8 cellular contexts compared by ENCODE assay signal in the genomic region with DNA sequence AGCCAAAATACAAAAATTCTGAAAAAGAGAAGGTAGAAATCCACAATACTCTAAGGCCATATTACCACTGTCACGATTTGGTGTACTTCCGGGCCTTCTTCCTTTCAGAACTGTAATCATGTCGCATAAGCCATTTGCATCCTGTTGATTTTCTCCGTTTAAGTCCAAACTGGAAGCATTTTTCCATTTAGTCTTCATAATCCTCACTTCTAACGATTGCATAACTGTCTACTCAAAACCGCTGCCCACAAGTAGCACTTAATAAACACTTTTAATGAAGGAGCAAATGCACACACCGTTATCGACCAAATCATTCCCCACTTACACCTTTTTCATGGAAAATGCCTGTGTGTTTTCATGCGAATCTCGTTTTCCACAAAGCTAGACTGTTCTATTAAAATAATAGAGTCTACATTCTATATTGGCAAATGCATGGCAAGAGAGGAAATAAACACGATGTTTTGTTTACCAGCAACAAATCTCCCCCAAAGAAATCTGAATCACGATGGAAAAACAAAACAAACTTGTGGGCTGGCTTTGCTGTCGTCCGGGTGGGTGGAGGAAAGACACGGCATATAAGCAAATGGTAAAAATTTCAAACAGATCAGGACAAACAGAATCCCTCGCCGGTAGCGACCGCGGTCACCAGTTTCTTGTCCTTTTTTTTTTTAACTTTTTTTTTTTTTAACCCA. TPM values are rescaled to one million over a fixed set of nuclear protein-coding genes. Genes with fewer than 3 reads are reported as not detected.
DNase-seq lines count a peak whose midpoint lies in the region; ATAC-seq and TF ChIP-seq lines count a peak whose summit lies in the region.

No MANE protein-coding gene starts in this region.

- H3K27me3 ChIP-seq in colonic mucosa = no peaks in the 10 kb centered on the region
- H3K27me3 ChIP-seq in mesenchymal stem cell (ENCODE audit: control insufficient read depth in 1 of 2, insufficient read depth in 1 of 2, low read length in 2 of 2) = no peaks in the 10 kb centered on the region
- no peaks in the 10 kb centered on the region for H3K27me3 ChIP-seq in upper lobe of right lung

- peaks cover 21% of the 10 kb centered on the region for H3K4me1 Mint-ChIP-seq in activated naive CD4-positive, alpha-beta T cell treated with anti-CD3 and anti-CD28 coated beads for 36 hours (ENCODE audit: low read depth)
- peaks cover 32% of the 10 kb centered on the region for H3K4me1 Mint-ChIP-seq in HFFc6 (ENCODE audit: low read depth)

- H4K91ac ChIP-seq in mesenchymal stem cell (ENCODE audit: low read length) = no peak overlapping the region

- H3K9me3 ChIP-seq in OCI-LY7 (ENCODE audit: low read length) (no peaks in the 10 kb centered on the region), colonic mucosa (no peaks in the 10 kb centered on the region), mesenchymal stem cell (ENCODE audit: control insufficient read depth, low read length) (no peaks in the 10 kb centered on the region), upper lobe of right lung (no peaks in the 10 kb centered on the region)

- no peaks in the 10 kb centered on the region for H3K9me3 Mint-ChIP-seq in activated naive CD4-positive, alpha-beta T cell treated with anti-CD3 and anti-CD28 coated beads for 36 hours
- H3K9me3 Mint-ChIP-seq in HFFc6 = no peaks in the 10 kb centered on the region

- H2BK12ac ChIP-seq in mesenchymal stem cell (ENCODE audit: low read length in 2 of 2) = no peak overlapping the region

- H2AK5ac ChIP-seq in mesenchymal stem cell (ENCODE audit: low read length, severe bottlenecking) = no peak overlapping the region

- no peak overlapping the region for H3K14ac ChIP-seq in mesenchymal stem cell (ENCODE audit: low read length in 2 of 2)

- H3K27me3 Mint-ChIP-seq in activated naive CD4-positive, alpha-beta T cell treated with anti-CD3 and anti-CD28 coated beads for 36 hours (ENCODE audit: low read depth) = no peaks in the 10 kb centered on the region
- peaks cover 2% of the 10 kb centered on the region; the same call in 1 of the 2 replicates for H3K27me3 Mint-ChIP-seq in HFFc6 (ENCODE audit: insufficient read depth)

- POLR2A ChIA-PET in OCI-LY7 (lab: Charles Lee) = interaction anchor here (1.2 kb wide), 1 partner anchor 49 kb away, joined by 3 read pairs; no protein-coding TSS in a partner anchor

- H3K36me3 ChIP-seq in OCI-LY7 (ENCODE audit: insufficient read depth, low read length) (peaks cover 26% of the 10 kb centered on the region; the same call in 1 of the 2 replicates), colonic mucosa (no peaks in the 10 kb centered on the region), mesenchymal stem cell (ENCODE audit: control insufficient read depth in 1 of 2, insufficient read depth in 2 of 2, low read depth in 1 of 2, low read length in 2 of 2) (peaks cover 3 to 16% of the 10 kb centered on the region in 2 experiments), upper lobe of right lung (peaks cover 17% of the 10 kb centered on the region)

- no peak overlapping the region for H4K8ac ChIP-seq in mesenchymal stem cell (ENCODE audit: low read length)

- no peak overlapping the region for H2BK120ac ChIP-seq in mesenchymal stem cell (ENCODE audit: low read depth, low read length)

- H3K23ac ChIP-seq in mesenchymal stem cell (ENCODE audit: low read length in 2 of 2) = no peak overlapping the region

- peak overlapping the region; percentile 90 for H3K27ac Mint-ChIP-seq in activated naive CD4-positive, alpha-beta T cell treated with anti-CD3 and anti-CD28 coated beads for 36 hours
- peak overlapping the region; percentile 83 for H3K27ac Mint-ChIP-seq in HFFc6

- BruUV-seq in OCI-LY7 (replicated peaks; lab: Mats Ljungman, UMichigan) = no TSS peak

- no peak for ATAC-seq in upper lobe of right lung

- peaks cover 55% of the 10 kb centered on the region for H3K79me2 ChIP-seq in OCI-LY7 (ENCODE audit: insufficient read depth, low read depth, low read length)

- no peak overlapping the region for H2BK15ac ChIP-seq in mesenchymal stem cell (ENCODE audit: low read depth, poor library complexity, severe bottlenecking)

- no peak overlapping the region for H3K4ac ChIP-seq in mesenchymal stem cell (ENCODE audit: low read depth in 1 of 2, low read length in 2 of 2)

- DNase-seq in activated naive CD4-positive, alpha-beta T cell treated with anti-CD3 and anti-CD28 coated beads for 36 hours = no peak
- DNase-seq in activated naive CD4-positive, alpha-beta T cell (lab: John Stamatoyannopoulos, UW) = no peak
- peak; percentile 43 for DNase-seq in HFFc6
- peak; percentile 50 for DNase-seq in OCI-LY7 (ENCODE audit: low spot score)
- DNase-seq in colonic mucosa = no peak
- DNase-seq in mesenchymal stem cell = peak; percentile 64
- DNase-seq in upper lobe of right lung = no peak
- DNase-seq in NCI-H524 treated with DMSO at 0.1 percent for 48 hours (lab: John Stamatoyannopoulos, UW) = no peak

- peak overlapping the region; percentile 89 for H3K4me3 Mint-ChIP-seq in activated naive CD4-positive, alpha-beta T cell treated with anti-CD3 and anti-CD28 coated beads for 36 hours
- H3K4me3 Mint-ChIP-seq in HFFc6 = peak overlapping the region; percentile 92

- TF ChIP-seq CTCF in HFFc6 (IDR thresholded peaks at IDR 0.05) = no peak
- TF ChIP-seq CTCF in OCI-LY7 (conservative IDR thresholded peaks at IDR 0.05; ENCODE audit: low read length) = no peak
- TF ChIP-seq CTCF in colonic mucosa (IDR thresholded peaks at IDR 0.05) = no peak
- no peak for TF ChIP-seq CTCF in upper lobe of right lung (IDR thresholded peaks at IDR 0.05)

- peak overlapping the region; percentile 82 for H2AFZ ChIP-seq in OCI-LY7 (ENCODE audit: low read length)
- H2AFZ ChIP-seq in mesenchymal stem cell (ENCODE audit: low read depth, low read length) = no peak overlapping the region

- H3K79me1 ChIP-seq in mesenchymal stem cell (replicated peaks; ENCODE audit: low read length, poor library complexity, severe bottlenecking) = peaks cover 11% of the 10 kb centered on the region

- peak overlapping the region; percentile 98 for H3K4me2 ChIP-seq in OCI-LY7 (ENCODE audit: low read length)
- H3K4me2 ChIP-seq in mesenchymal stem cell (ENCODE audit: low read length, poor library complexity, severe bottlenecking) = peak overlapping the region; percentile 73

- H3K9ac ChIP-seq in colonic mucosa (ENCODE audit: low read depth in 2 of 2, low read length in 2 of 2) = peak overlapping the region; percentile 92 to 99
- H3K9ac ChIP-seq in mesenchymal stem cell (ENCODE audit: low read length) = peak overlapping the region; percentile 100

- intact Hi-C loops in activated naive CD4-positive, alpha-beta T cell treated with anti-CD3 and anti-CD28 coated beads for 36 hours (cut with micrococcal nuclease) = loop anchor here (5.0 to 10.0 kb wide), 3 partner anchors 172 to 1080 kb away; partner anchors contain the start of genes ACADSB, C10orf88 and IKZF5
- intact Hi-C loops in OCI-LY7 (cut with micrococcal nuclease; ENCODE audit: unreplicated experiment) = loop anchor here (10.0 kb wide), 1 partner anchor 1072 kb away; the partner anchor contains the start of gene WDR11
- intact Hi-C loops in colonic mucosa (cut with DNase I) = loop anchor here (10.0 kb wide), 1 partner anchor 48 kb away; the partner anchor contains the start of gene NSMCE4A
- intact Hi-C loops in upper lobe of right lung (cut with DNase I) = no loop called here

- H3K9me2 ChIP-seq in OCI-LY7 (ENCODE audit: insufficient read depth, low read length) = no peaks in the 10 kb centered on the region

- H3K4me1 ChIP-seq in OCI-LY7 (ENCODE audit: insufficient read depth, low read length, poor library complexity, severe bottlenecking) (peaks cover 39% of the 10 kb centered on the region), colonic mucosa (no peaks in the 10 kb centered on the region), mesenchymal stem cell (ENCODE audit: control insufficient read depth, insufficient read depth, low read depth, low read length) (peaks cover 7% of the 10 kb centered on the region), upper lobe of right lung (peaks cover 20% of the 10 kb centered on the region)

- WGBS in mesenchymal stem cell = 8% methylated on average over 17 of the region's 20 CpGs

- H3K27ac ChIP-seq in OCI-LY7 (ENCODE audit: low read depth, low read length, poor library complexity, severe bottlenecking) (peak overlapping the region; percentile 67), colonic mucosa (peak overlapping the region; percentile 98), mesenchymal stem cell (ENCODE audit: low read length, poor library complexity, severe bottlenecking) (peak overlapping the region; percentile 74), upper lobe of right lung (peak overlapping the region; percentile 100)

- H3K4me3 ChIP-seq in OCI-LY7 (ENCODE audit: low read depth, low read length, poor library complexity, severe bottlenecking) (peak overlapping the region; percentile 96), colonic mucosa (peak overlapping the region; percentile 99), mesenchymal stem cell (ENCODE audit: insufficient read depth in 1 of 2, low read depth in 1 of 2, low read length in 2 of 2) (peak overlapping the region; percentile 83 to 84), upper lobe of right lung (peak overlapping the region; percentile 91)

- CTCF ChIA-PET in activated naive CD4-positive, alpha-beta T cell treated with anti-CD3 and anti-CD28 coated beads for 36 hours (lab: Charles Lee) = no interaction called here
- CTCF ChIA-PET in OCI-LY7 (lab: Charles Lee; ENCODE audit: unreplicated experiment) = no interaction called here

- no peak overlapping the region for H3K18ac ChIP-seq in mesenchymal stem cell (ENCODE audit: low read depth in 1 of 2, low read length in 2 of 2)

- H2BK5ac ChIP-seq in mesenchymal stem cell (ENCODE audit: low read depth, low read length, poor library complexity, severe bottlenecking) = no peak overlapping the region

- H4K20me1 ChIP-seq in OCI-LY7 (ENCODE audit: insufficient read depth, low read length) = no peaks in the 10 kb centered on the region

- H3K36me3 Mint-ChIP-seq in activated naive CD4-positive, alpha-beta T cell treated with anti-CD3 and anti-CD28 coated beads for 36 hours (ENCODE audit: low read depth) = peaks cover 21% of the 10 kb centered on the region
- H3K36me3 Mint-ChIP-seq in HFFc6 (ENCODE audit: low read depth) = peaks cover 10% of the 10 kb centered on the region

RNA-seq across cellular contexts. Expression of gene ATE1, which starts 1.0 kb away (rescaled TPM):
- total RNA-seq in activated naive CD4-positive, alpha-beta T cell treated with anti-CD3 and anti-CD28 coated beads for 36 hours = 10 to 100 TPM; 13.6 to 17.5 TPM
- 10 to 100 TPM; 19.4 to 25.2 (median 21.0) TPM for total RNA-seq in HFFc6 (2021; fragmentation: NEBNext Ultra II Directional; extraction: Animal tissue kit (Norgen Biotek cat#: 25700))
- total RNA-seq in OCI-LY7 (2014; rRNA removed; shearing (Covaris generic)) = 14.8 and 17.8 TPM in 2 replicates
- total RNA-seq in OCI-LY7 (2022) (44.7 and 45.2 TPM in 2 replicates), colonic mucosa (10 to 100 TPM; 32.9 to 78.0 TPM), upper lobe of right lung (26.6 TPM)
- polyA plus RNA-seq in mesenchymal stem cell (2013, experiment 1 of 2) = 10.7 TPM
- polyA plus RNA-seq in mesenchymal stem cell (2013, experiment 2 of 2) = 11.5 TPM

RNA-seq across cellular contexts. Expression of gene NSMCE4A, which starts 48.2 kb away (rescaled TPM):
- total RNA-seq in activated naive CD4-positive, alpha-beta T cell treated with anti-CD3 and anti-CD28 coated beads for 36 hours = 10 to 100 TPM; 47.5 to 48.8 TPM
- 10 to 100 TPM; 15.2 to 22.7 (median 20.8) TPM for total RNA-seq in HFFc6 (2021; fragmentation: NEBNext Ultra II Directional; extraction: Animal tissue kit (Norgen Biotek cat#: 25700))
- 95.6 and 105 TPM in 2 replicates for total RNA-seq in OCI-LY7 (2014; rRNA removed; shearing (Covaris generic))
- total RNA-seq in OCI-LY7 (2022) (69.5 and 77.7 TPM in 2 replicates), colonic mucosa (10 to 100 TPM; 55.0 to 63.9 TPM), upper lobe of right lung (38.4 TPM)
- 20.6 TPM for polyA plus RNA-seq in mesenchymal stem cell (2013, experiment 1 of 2)
- polyA plus RNA-seq in mesenchymal stem cell (2013, experiment 2 of 2) = 20.8 TPM

Comparison
In these comparisons a context has a peak if more than half of its experiments do, and no peak if none do; other contexts are left out.
1. DNase-seq: peak in HFFc6 (single experiment), OCI-LY7 (single experiment) and mesenchymal stem cell (single experiment); none in activated naive CD4-positive, alpha-beta T cell treated with anti-CD3 and anti-CD28 coated beads for 36 hours (single experiment), activated naive CD4-positive, alpha-beta T cell (0 of 4), colonic mucosa (single experiment), upper lobe of right lung (single experiment) and NCI-H524 treated with DMSO at 0.1 percent for 48 hours (single experiment).
2. Peak in every context shown above with its lines, with median percentiles within 50 percentile points of each other: H3K27ac ChIP-seq and H3K4me3 ChIP-seq.